15 cellular contexts compared by ENCODE assay signal in the genomic region with DNA sequence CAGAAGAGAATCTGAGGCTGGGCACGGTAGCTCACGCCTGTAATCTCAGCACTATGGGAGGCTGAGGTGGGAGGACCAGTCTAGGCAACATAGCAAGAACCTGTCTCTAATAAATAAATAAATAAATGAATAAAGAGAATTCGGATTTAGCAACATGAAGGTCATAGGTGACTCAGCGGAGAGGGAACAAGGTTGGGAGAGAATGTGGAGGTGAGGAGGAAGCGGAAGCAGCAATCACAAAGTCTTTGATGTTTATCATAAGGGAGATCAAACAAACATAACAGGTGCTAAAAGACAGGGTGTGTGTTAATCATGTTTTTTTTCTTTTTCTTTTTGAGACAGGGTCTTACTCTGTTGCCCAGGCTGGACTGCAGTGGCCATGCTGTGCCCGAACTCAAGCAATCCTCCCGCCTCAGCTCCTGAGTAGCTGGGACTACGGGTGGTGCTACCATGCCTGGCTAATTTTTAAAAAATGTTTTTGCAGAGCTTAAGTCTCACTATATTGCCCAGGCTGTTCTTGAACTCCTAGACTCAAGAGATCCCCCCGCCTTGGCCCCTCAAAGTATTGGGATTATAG. TPM values are rescaled to one million over a fixed set of nuclear protein-coding genes. Genes with fewer than 3 reads are reported as not detected.
DNase-seq lines count a peak whose midpoint lies in the region; ATAC-seq and TF ChIP-seq lines count a peak whose summit lies in the region.
"Had no signal": no experiment of that assay in that cellular context is flagged by ENCODE, and none has a peak within 500 bp of the region (broad histone marks: within the 10 kb centered on the region; RNA-seq: fewer than 3 reads in every experiment).

No MANE protein-coding gene starts in this region.

- H3K4me3 Mint-ChIP-seq in IgD-negative memory B cell = peak overlapping the region in 2 of 4 donors; percentile 15 to 47
- peak overlapping the region; percentile 64 for H3K4me3 Mint-ChIP-seq in T-helper 1 cell treated with Interleukin-12 subunit alpha and Interleukin-12 subunit beta and Interleukin-4 antibody, amounts not matched to agents 30 μg/mL and 1 μg/mL, for 36 hours
- H3K4me3 Mint-ChIP-seq in naive thymus-derived CD4-positive, alpha-beta T cell = peak overlapping the region; percentile 43 to 74 (median 64)

- H3K4me1 Mint-ChIP-seq in IgD-negative memory B cell = peaks cover 10 to 27% (median 26%) of the 10 kb centered on the region in 3 donors
- H3K4me1 Mint-ChIP-seq in T-helper 1 cell treated with Interleukin-12 subunit alpha and Interleukin-12 subunit beta and Interleukin-4 antibody, amounts not matched to agents 30 μg/mL and 1 μg/mL, for 36 hours (ENCODE audit: low read depth) = peaks cover 59% of the 10 kb centered on the region
- peaks cover 37 to 75% (median 65%) of the 10 kb centered on the region in 7 donors for H3K4me1 Mint-ChIP-seq in naive thymus-derived CD4-positive, alpha-beta T cell

- no peaks in the 10 kb centered on the region for H3K27me3 ChIP-seq in naive thymus-derived CD4-positive, alpha-beta T cell (ENCODE audit: control insufficient read depth in 2 of 2, insufficient read depth in 2 of 2, low read length in 2 of 2)
- peaks cover 0 to 2% (median 0%) of the 10 kb centered on the region in 4 donors for H3K27me3 ChIP-seq in esophagus muscularis mucosa
- H3K27me3 ChIP-seq: breast epithelium, sigmoid colon, tibial nerve had no signal

- WGBS in esophagus muscularis mucosa = 91% methylated on average over 9 of the region's 9 CpGs

- intact Hi-C loops in naive thymus-derived CD4-positive, alpha-beta T cell (cut with micrococcal nuclease) = loop anchor here (1.0 to 10.0 kb wide), 4 partner anchors 11 to 197 kb away; a partner anchor contains a TSS
- intact Hi-C loops in esophagus muscularis mucosa (cut with DNase I) = no loop called here

- no peak for TF ChIP-seq CTCF in esophagus muscularis mucosa (IDR thresholded peaks at IDR 0.05)

- TF ChIP-seq EP300 in esophagus muscularis mucosa (IDR thresholded peaks at IDR 0.05) = no peak

- no peaks in the 10 kb centered on the region for H3K27me3 Mint-ChIP-seq in IgD-negative memory B cell
- no peaks in the 10 kb centered on the region for H3K27me3 Mint-ChIP-seq in T-helper 1 cell treated with Interleukin-12 subunit alpha and Interleukin-12 subunit beta and Interleukin-4 antibody, amounts not matched to agents 30 μg/mL and 1 μg/mL, for 36 hours (ENCODE audit: low read depth)
- H3K27me3 Mint-ChIP-seq in naive thymus-derived CD4-positive, alpha-beta T cell = no peaks in the 10 kb centered on the region

- ATAC-seq in activated naive CD4-positive, alpha-beta T cell treated with anti-CD3 and anti-CD28 coated beads, Interleukin-2, amount 50 U/mL, for 72 hours = no peak
- no peak for ATAC-seq in naive thymus-derived CD4-positive, alpha-beta T cell
- no peak for ATAC-seq in GM18870 (IDR thresholded peaks at IDR 0.05; ENCODE audit: unreplicated experiment)
- ATAC-seq: heart right ventricle, left lobe of liver, SK-N-SH treated with all-trans-retinoic acid at 6 μM for 48 hours had no signal

- H3K9me3 Mint-ChIP-seq in IgD-negative memory B cell = no peaks in the 10 kb centered on the region
- peaks cover 4% of the 10 kb centered on the region for H3K9me3 Mint-ChIP-seq in T-helper 1 cell treated with Interleukin-12 subunit alpha and Interleukin-12 subunit beta and Interleukin-4 antibody, amounts not matched to agents 30 μg/mL and 1 μg/mL, for 36 hours
- peaks cover 10% of the 10 kb centered on the region in 2 donors for H3K9me3 Mint-ChIP-seq in activated naive CD4-positive, alpha-beta T cell treated with anti-CD3 and anti-CD28 coated beads, Interleukin-2, amount 50 U/mL, for 72 hours
- peaks cover 0 to 6% (median 0%) of the 10 kb centered on the region in 11 donors for H3K9me3 Mint-ChIP-seq in naive thymus-derived CD4-positive, alpha-beta T cell

- no peaks in the 10 kb centered on the region for H3K9me3 ChIP-seq in naive thymus-derived CD4-positive, alpha-beta T cell (ENCODE audit: control insufficient read depth in 2 of 3, low read length in 3 of 3)
- H3K9me3 ChIP-seq in esophagus muscularis mucosa = no peaks in the 10 kb centered on the region
- H3K9me3 ChIP-seq: breast epithelium, heart right ventricle, sigmoid colon, tibial nerve had no signal

- no peaks in the 10 kb centered on the region for H3K36me3 Mint-ChIP-seq in IgD-negative memory B cell
- H3K36me3 Mint-ChIP-seq in T-helper 1 cell treated with Interleukin-12 subunit alpha and Interleukin-12 subunit beta and Interleukin-4 antibody, amounts not matched to agents 30 μg/mL and 1 μg/mL, for 36 hours (ENCODE audit: low read depth) = peaks cover 39% of the 10 kb centered on the region
- peaks cover 16 to 29% of the 10 kb centered on the region in 2 donors for H3K36me3 Mint-ChIP-seq in activated naive CD4-positive, alpha-beta T cell treated with anti-CD3 and anti-CD28 coated beads, Interleukin-2, amount 50 U/mL, for 72 hours
- peaks cover 0 to 37% (median 0%) of the 10 kb centered on the region in 5 donors for H3K36me3 Mint-ChIP-seq in naive thymus-derived CD4-positive, alpha-beta T cell

- peaks cover 76 to 80% of the 10 kb centered on the region in 2 donors for H3K4me1 ChIP-seq in naive thymus-derived CD4-positive, alpha-beta T cell (ENCODE audit: control insufficient read depth in 2 of 2, insufficient read depth in 2 of 2, low read length in 2 of 2)
- H3K4me1 ChIP-seq in esophagus muscularis mucosa = no peaks in the 10 kb centered on the region
- H3K4me1 ChIP-seq: breast epithelium, sigmoid colon had no signal

- peak overlapping the region; percentile 66 for H3K27ac ChIP-seq in naive thymus-derived CD4-positive, alpha-beta T cell (ENCODE audit: low read depth, low read length)
- H3K27ac ChIP-seq in esophagus muscularis mucosa (replicated peaks in 1 of 4) = no peak overlapping the region
- H3K27ac ChIP-seq: breast epithelium, sigmoid colon, tibial nerve had no signal

- peak overlapping the region; percentile 25 to 81 (median 76) for H3K27ac Mint-ChIP-seq in IgD-negative memory B cell
- H3K27ac Mint-ChIP-seq in T-helper 1 cell treated with Interleukin-12 subunit alpha and Interleukin-12 subunit beta and Interleukin-4 antibody, amounts not matched to agents 30 μg/mL and 1 μg/mL, for 36 hours = peak overlapping the region; percentile 87
- H3K27ac Mint-ChIP-seq in activated naive CD4-positive, alpha-beta T cell treated with anti-CD3 and anti-CD28 coated beads, Interleukin-2, amount 50 U/mL, for 72 hours = peak overlapping the region; percentile 60 to 100
- H3K27ac Mint-ChIP-seq in naive thymus-derived CD4-positive, alpha-beta T cell = peak overlapping the region; percentile 69 to 95 (median 90)

- POLR2A ChIA-PET in naive thymus-derived CD4-positive, alpha-beta T cell (lab: Charles Lee) = interaction anchor here (0.5 to 6.9 kb wide), 18 partner anchors 8 to 415 kb away, joined by 3 to 49 read pairs (median 4); a partner anchor contains a TSS

- CTCF ChIA-PET in naive thymus-derived CD4-positive, alpha-beta T cell (lab: Charles Lee) = interaction anchor here (0.7 to 1.2 kb wide), 5 partner anchors 23 to 70 kb away, joined by 3 to 5 read pairs (median 3); a partner anchor contains a TSS

- no peaks in the 10 kb centered on the region for H3K36me3 ChIP-seq in naive thymus-derived CD4-positive, alpha-beta T cell (ENCODE audit: control insufficient read depth in 2 of 3, insufficient read depth in 3 of 3, low read length in 3 of 3)
- H3K36me3 ChIP-seq in esophagus muscularis mucosa = no peaks in the 10 kb centered on the region
- H3K36me3 ChIP-seq: breast epithelium, heart right ventricle, sigmoid colon, tibial nerve had no signal

- DNase-seq in activated naive CD4-positive, alpha-beta T cell treated with anti-CD3 and anti-CD28 coated beads, Interleukin-2, amount 50 U/mL, for 72 hours (ENCODE audit: low spot score in 2 of 2) = no peak
- peak in 7 of 9 donors; percentile 56 to 74 (median 67) for DNase-seq in naive thymus-derived CD4-positive, alpha-beta T cell
- DNase-seq in esophagus muscularis mucosa (ENCODE audit: extremely low spot score) = no peak
- DNase-seq in NCI-H526 (lab: John Stamatoyannopoulos, UW) = no peak
- DNase-seq: heart right ventricle; NCI-H2081 treated with DMSO at 0.1 percent for 48 hours; NK-92 treated with Interleukin-12 subunit alpha and Interleukin-12 subunit beta, amount 100 ng/mL, for 24 hours; sigmoid colon had no signal

- TF ChIP-seq POLR2A in esophagus muscularis mucosa (IDR thresholded peaks at IDR 0.05; ENCODE audit: low read depth) = no peak

- H3K4me3 ChIP-seq in naive thymus-derived CD4-positive, alpha-beta T cell (ENCODE audit: low read length) = peak overlapping the region; percentile 29
- no peak overlapping the region for H3K4me3 ChIP-seq in esophagus muscularis mucosa
- H3K4me3 ChIP-seq: breast epithelium, heart right ventricle, sigmoid colon, tibial nerve had no signal

RNA-seq across cellular contexts. Expression of a gene that starts 16.3 kb away (rescaled TPM):
- polyA plus RNA-seq in IgD-negative memory B cell = 4.1 TPM
- 10 to 100 TPM; 27.6 to 37.3 TPM for total RNA-seq in activated naive CD4-positive, alpha-beta T cell treated with anti-CD3 and anti-CD28 coated beads, Interleukin-2, amount 50 U/mL, for 72 hours
- 10 to 100 TPM; 22.6 to 42.7 (median 42.0) TPM for total RNA-seq in naive thymus-derived CD4-positive, alpha-beta T cell
- polyA plus RNA-seq in naive thymus-derived CD4-positive, alpha-beta T cell = 1 to 10 TPM; 3.8 to 9.2 TPM
- 1 to 10 TPM in 1 of 4 donors, under 1 TPM in 2, not detected in 1; 0.66 to 3.7 (median 0.98) TPM for total RNA-seq in esophagus muscularis mucosa

RNA-seq across cellular contexts. Expression of a gene that starts 25.8 kb away (rescaled TPM):
- polyA plus RNA-seq in IgD-negative memory B cell = 14.3 TPM
- total RNA-seq in activated naive CD4-positive, alpha-beta T cell treated with anti-CD3 and anti-CD28 coated beads, Interleukin-2, amount 50 U/mL, for 72 hours = 100 to 1,000 TPM in 1 of 2 donors, 10 to 100 TPM in 1; 35.4 to 122 TPM
- total RNA-seq in naive thymus-derived CD4-positive, alpha-beta T cell = 10 to 100 TPM; 64.4 to 91.7 (median 75.0) TPM
- 10 to 100 TPM; 16.5 to 43.2 TPM for polyA plus RNA-seq in naive thymus-derived CD4-positive, alpha-beta T cell
- total RNA-seq in esophagus muscularis mucosa = 1 to 10 TPM in 2 of 4 donors, under 1 TPM in 2; 0.69 to 2.7 (median 1.0) TPM

RNA-seq across cellular contexts. Expression of a gene that starts 41.2 kb away (rescaled TPM):
- 72.4 TPM for polyA plus RNA-seq in IgD-negative memory B cell
- 100 to 1,000 TPM in 1 of 2 donors, 10 to 100 TPM in 1; 69.7 to 106 TPM for total RNA-seq in activated naive CD4-positive, alpha-beta T cell treated with anti-CD3 and anti-CD28 coated beads, Interleukin-2, amount 50 U/mL, for 72 hours
- total RNA-seq in naive thymus-derived CD4-positive, alpha-beta T cell = 100 to 1,000 TPM in 3 of 5 experiments, 10 to 100 TPM in 2; 97.2 to 141 (median 109) TPM
- polyA plus RNA-seq in naive thymus-derived CD4-positive, alpha-beta T cell = 10 to 100 TPM; 32.9 to 68.6 TPM
- total RNA-seq in esophagus muscularis mucosa = 10 to 100 TPM in 1 of 4 donors, 1 to 10 TPM in 3; 6.9 to 15.9 (median 7.5) TPM

Comparison
In these comparisons a context has a peak if more than half of its experiments do, and no peak if none do; other contexts are left out.
1. DNase-seq: peak in naive thymus-derived CD4-positive, alpha-beta T cell (7 of 9); none in activated naive CD4-positive, alpha-beta T cell treated with anti-CD3 and anti-CD28 coated beads, Interleukin-2, amount 50 U/mL, for 72 hours (0 of 2), esophagus muscularis mucosa (single experiment) and NCI-H526 (0 of 2).
2. RNA of a gene that starts 16.3 kb away (total RNA-seq): 22.6 to 42.7 TPM in naive thymus-derived CD4-positive, alpha-beta T cell and 27.6 to 37.3 TPM in activated naive CD4-positive, alpha-beta T cell treated with anti-CD3 and anti-CD28 coated beads, Interleukin-2, amount 50 U/mL, for 72 hours; 0.66 to 3.7 TPM in esophagus muscularis mucosa; every median in the first group is over 4 times any median in the second.
3. RNA of a gene that starts 25.8 kb away (total RNA-seq): 35.4 to 122 TPM in activated naive CD4-positive, alpha-beta T cell treated with anti-CD3 and anti-CD28 coated beads, Interleukin-2, amount 50 U/mL, for 72 hours and 64.4 to 91.7 TPM in naive thymus-derived CD4-positive, alpha-beta T cell; 0.69 to 2.7 TPM in esophagus muscularis mucosa; every median in the first group is over 4 times any median in the second.
4. RNA of a gene that starts 41.2 kb away (total RNA-seq): 97.2 to 141 TPM in naive thymus-derived CD4-positive, alpha-beta T cell and 69.7 to 106 TPM in activated naive CD4-positive, alpha-beta T cell treated with anti-CD3 and anti-CD28 coated beads, Interleukin-2, amount 50 U/mL, for 72 hours; 6.9 to 15.9 TPM in esophagus muscularis mucosa; every median in the first group is over 4 times any median in the second.
5. Peak in every context shown above with its lines, with median percentiles within 50 percentile points of each other: H3K27ac Mint-ChIP-seq.